8 cellular contexts compared by ENCODE assay signal in the genomic region with DNA sequence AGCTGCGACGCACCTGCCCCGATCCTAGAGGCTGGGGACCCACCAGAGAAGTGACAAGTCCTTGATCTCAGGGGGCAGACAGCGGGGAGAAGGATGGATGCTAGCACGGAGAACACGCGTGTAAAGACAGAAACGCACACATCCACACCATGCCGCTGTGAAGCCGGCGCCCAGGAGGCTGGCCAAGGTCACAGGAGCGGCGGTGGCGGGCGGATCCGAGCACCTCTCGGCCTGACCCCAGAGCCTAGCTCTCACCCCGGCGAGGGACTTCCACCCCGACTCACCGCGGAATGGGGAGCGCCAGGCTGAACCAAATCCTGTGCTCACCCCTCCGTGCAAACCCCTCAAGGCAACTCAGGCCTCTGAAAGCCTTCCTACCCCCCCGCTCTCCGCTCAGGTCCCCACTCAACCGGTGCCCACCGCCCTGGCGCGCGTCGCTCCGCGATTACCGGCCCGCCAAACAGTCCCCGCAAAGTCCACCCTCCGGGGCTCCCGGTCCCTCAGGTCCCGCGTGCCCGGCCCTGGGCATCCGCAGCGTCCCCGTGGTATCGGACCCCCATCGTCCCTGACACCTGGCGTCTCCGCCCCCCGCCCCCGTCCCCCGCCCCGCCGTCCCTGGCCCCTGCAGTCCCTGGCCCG. TPM values are rescaled to one million over a fixed set of nuclear protein-coding genes. Genes with fewer than 3 reads are reported as not detected.
A peak's percentile ranks its signal among the peaks of the same experiment; 100 is the strongest.
DNase-seq lines count a peak whose midpoint lies in the region; ATAC-seq and TF ChIP-seq lines count a peak whose summit lies in the region.

No MANE protein-coding gene starts in this region.

- H3K4me2 ChIP-seq in mesenchymal stem cell (ENCODE audit: low read length, poor library complexity, severe bottlenecking) = peak overlapping the region; percentile 80
- H3K4me2 ChIP-seq in PC-9 = no peak overlapping the region

- H3K79me1 ChIP-seq in mesenchymal stem cell (replicated peaks; ENCODE audit: low read length, poor library complexity, severe bottlenecking) = peaks cover 17% of the 10 kb centered on the region

- H3K18ac ChIP-seq in mesenchymal stem cell (ENCODE audit: low read depth in 1 of 2, low read length in 2 of 2) = peak overlapping the region; percentile 59 to 84

- H3F3A ChIP-seq in PC-9 (ENCODE audit: insufficient read depth, low read depth) = peaks cover 10% of the 10 kb centered on the region; the same call in 1 of the 2 replicates

- H3K4me1 ChIP-seq in mesenchymal stem cell (ENCODE audit: control insufficient read depth, insufficient read depth, low read depth, low read length) (peaks cover 26% of the 10 kb centered on the region), upper lobe of left lung (peaks cover 27 to 44% (median 37%) of the 10 kb centered on the region in 4 donors), PC-9 (replicated peaks; ENCODE audit: insufficient read depth) (no peaks in the 10 kb centered on the region)

- peak overlapping the region; percentile 25 for H4K91ac ChIP-seq in mesenchymal stem cell (ENCODE audit: low read length)

- no peaks in the 10 kb centered on the region for H3K9me3 Mint-ChIP-seq in activated CD8-positive, alpha-beta memory T cell treated with anti-CD3 and anti-CD28 coated beads, Interleukin-2, amount 10 ng/mL, durations not matched to agents 7 days and 5 days (ENCODE audit: low read depth)

- DNase-seq in activated CD8-positive, alpha-beta memory T cell treated with anti-CD3 and anti-CD28 coated beads, Interleukin-2, amount 10 ng/mL, durations not matched to agents 7 days and 5 days = no peak
- DNase-seq in activated CD8-positive, alpha-beta memory T cell treated with anti-CD3 and anti-CD28 coated beads, Interleukin-2, amount 50 U/mL, for 48 hours = no peak
- DNase-seq in dorsolateral prefrontal cortex (peak in 1 of 10 donors; percentile 10), mesenchymal stem cell (no peak), upper lobe of left lung (peak in 1 of 2 donors; percentile 86), PC-9 (no peak)

- no peak overlapping the region for H2BK5ac ChIP-seq in mesenchymal stem cell (ENCODE audit: low read depth, low read length, poor library complexity, severe bottlenecking)

- H3K4ac ChIP-seq in mesenchymal stem cell (ENCODE audit: low read depth in 1 of 2, low read length in 2 of 2) = peak overlapping the region; percentile 56 to 61

- H3K36me3 Mint-ChIP-seq in activated CD8-positive, alpha-beta memory T cell treated with anti-CD3 and anti-CD28 coated beads, Interleukin-2, amount 10 ng/mL, durations not matched to agents 7 days and 5 days = no peaks in the 10 kb centered on the region

- H2AFZ ChIP-seq in mesenchymal stem cell (ENCODE audit: low read depth, low read length) = peak overlapping the region; percentile 84
- no peak overlapping the region for H2AFZ ChIP-seq in PC-9

- no peak overlapping the region for H3K27ac Mint-ChIP-seq in activated CD8-positive, alpha-beta memory T cell treated with anti-CD3 and anti-CD28 coated beads, Interleukin-2, amount 10 ng/mL, durations not matched to agents 7 days and 5 days

- no peaks in the 10 kb centered on the region for H4K20me1 ChIP-seq in PC-9 (ENCODE audit: insufficient read depth)

- H3K9me3 ChIP-seq in mesenchymal stem cell (ENCODE audit: control insufficient read depth, low read length) = no peaks in the 10 kb centered on the region
- H3K9me3 ChIP-seq in upper lobe of left lung = no peaks in the 10 kb centered on the region
- no peaks in the 10 kb centered on the region for H3K9me3 ChIP-seq in PC-9 (ENCODE audit: insufficient read depth, low read depth)

- H3K4me3 ChIP-seq in dorsolateral prefrontal cortex = peak overlapping the region in 58 of 59 donors; percentile 21 to 79 (median 63)
- H3K4me3 ChIP-seq in mesenchymal stem cell (ENCODE audit: insufficient read depth in 1 of 2, low read depth in 1 of 2, low read length in 2 of 2) = peak overlapping the region; percentile 78 to 80
- peak overlapping the region in 3 of 4 donors; percentile 74 to 89 (median 81) for H3K4me3 ChIP-seq in upper lobe of left lung
- no peak overlapping the region for H3K4me3 ChIP-seq in PC-9

- TF ChIP-seq POLR2A in upper lobe of left lung (IDR thresholded peaks at IDR 0.05) = no peak

- H3K23ac ChIP-seq in mesenchymal stem cell (ENCODE audit: low read length in 2 of 2) = peak overlapping the region in 1 of 2 experiments; percentile 83

- H3K4me1 Mint-ChIP-seq in activated CD8-positive, alpha-beta memory T cell treated with anti-CD3 and anti-CD28 coated beads, Interleukin-2, amount 10 ng/mL, durations not matched to agents 7 days and 5 days = peaks cover 10% of the 10 kb centered on the region

- H3K27me3 ChIP-seq in dorsolateral prefrontal cortex (peaks cover 0 to 31% (median 0%) of the 10 kb centered on the region in 45 donors), mesenchymal stem cell (ENCODE audit: control insufficient read depth in 1 of 2, insufficient read depth in 1 of 2, low read length in 2 of 2) (no peaks in the 10 kb centered on the region), upper lobe of left lung (no peaks in the 10 kb centered on the region), PC-9 (ENCODE audit: insufficient read depth, low read depth) (peaks cover 36% of the 10 kb centered on the region)

- H3K27me3 Mint-ChIP-seq in activated CD8-positive, alpha-beta memory T cell treated with anti-CD3 and anti-CD28 coated beads, Interleukin-2, amount 10 ng/mL, durations not matched to agents 7 days and 5 days = peaks cover 61% of the 10 kb centered on the region

- no peak for TF ChIP-seq CTCF in dorsolateral prefrontal cortex (IDR thresholded peaks at IDR 0.05 in 54 of 56, conservative IDR thresholded peaks at IDR 0.05 in 2 of 56; ENCODE audit: low read depth in 1 of 56, partially characterized antibody in 56 of 56)
- no peak for TF ChIP-seq CTCF in upper lobe of left lung (IDR thresholded peaks at IDR 0.05)
- no peak for TF ChIP-seq CTCF in PC-9 (conservative IDR thresholded peaks at IDR 0.05)

- H4K8ac ChIP-seq in mesenchymal stem cell (ENCODE audit: low read length) = peak overlapping the region; percentile 80

- POLR2A ChIA-PET in PC-9 (lab: Charles Lee; ENCODE audit: unreplicated experiment) = no interaction called here

- no peaks in the 10 kb centered on the region for H3K9me2 ChIP-seq in PC-9 (ENCODE audit: insufficient read depth)

- intact Hi-C loops in dorsolateral prefrontal cortex (cut with DNase I) (no loop called here), PC-9 (cut with micrococcal nuclease; ENCODE audit: unreplicated experiment) (no loop called here)

- H3K27ac ChIP-seq in dorsolateral prefrontal cortex = peak overlapping the region in 29 of 59 donors; percentile 9 to 81 (median 62)
- no peak overlapping the region for H3K27ac ChIP-seq in mesenchymal stem cell (ENCODE audit: low read length, poor library complexity, severe bottlenecking)
- peak overlapping the region; percentile 78 to 85 (median 82) for H3K27ac ChIP-seq in upper lobe of left lung
- H3K27ac ChIP-seq in PC-9 = no peak overlapping the region

- H3K4me3 Mint-ChIP-seq in activated CD8-positive, alpha-beta memory T cell treated with anti-CD3 and anti-CD28 coated beads, Interleukin-2, amount 10 ng/mL, durations not matched to agents 7 days and 5 days = peak overlapping the region; percentile 20

- no peak for ATAC-seq in activated CD8-positive, alpha-beta memory T cell treated with anti-CD3 and anti-CD28 coated beads, Interleukin-2, amount 10 ng/mL, durations not matched to agents 7 days and 5 days
- ATAC-seq in upper lobe of left lung (ENCODE audit: low FRiP score in 2 of 2) (peak in 1 of 2 donors; percentile 16), HG02973 (IDR thresholded peaks at IDR 0.05; ENCODE audit: unreplicated experiment) (no peak), HG02763 (IDR thresholded peaks at IDR 0.05; ENCODE audit: unreplicated experiment) (no peak)

- no peaks in the 10 kb centered on the region for H3K79me2 ChIP-seq in PC-9 (ENCODE audit: low read depth)

- CTCF ChIA-PET in activated CD8-positive, alpha-beta memory T cell treated with anti-CD3 and anti-CD28 coated beads, Interleukin-2, amount 10 ng/mL, durations not matched to agents 7 days and 5 days (lab: Charles Lee) = interaction anchor here (1.8 kb wide), 1 partner anchor 118 kb away, joined by 4 read pairs; no protein-coding TSS in a partner anchor
- CTCF ChIA-PET in PC-9 (lab: Charles Lee) = no interaction called here

- H3K36me3 ChIP-seq in mesenchymal stem cell (ENCODE audit: control insufficient read depth in 1 of 2, insufficient read depth in 2 of 2, low read depth in 1 of 2, low read length in 2 of 2) (peaks cover 11 to 17% of the 10 kb centered on the region in 2 experiments), upper lobe of left lung (no peaks in the 10 kb centered on the region), PC-9 (ENCODE audit: low read depth) (no peaks in the 10 kb centered on the region)

- H3K9ac ChIP-seq in mesenchymal stem cell (ENCODE audit: low read length) = peak overlapping the region; percentile 83

- no TSS peak for BruUV-seq in PC-9 (replicated peaks; lab: Mats Ljungman, UMichigan)

- peak overlapping the region; percentile 71 for H2BK120ac ChIP-seq in mesenchymal stem cell (ENCODE audit: low read depth, low read length)

- peak overlapping the region; percentile 68 for H2BK15ac ChIP-seq in mesenchymal stem cell (ENCODE audit: low read depth, poor library complexity, severe bottlenecking)

- TF ChIP-seq EP300 in upper lobe of left lung (IDR thresholded peaks at IDR 0.05) = no peak

- H2BK12ac ChIP-seq in mesenchymal stem cell (ENCODE audit: low read length in 2 of 2) = peak overlapping the region in 1 of 2 experiments; percentile 60

- 20% methylated on average over 45 of the region's 55 CpGs for WGBS in mesenchymal stem cell
- WGBS in upper lobe of left lung, 2 donors = 27 to 34% methylated on average over 45 to 50 of the region's 55 CpGs

- H2AK5ac ChIP-seq in mesenchymal stem cell (ENCODE audit: low read length, severe bottlenecking) = no peak overlapping the region

- H3K14ac ChIP-seq in mesenchymal stem cell (ENCODE audit: low read length in 2 of 2) = no peak overlapping the region

RNA-seq across cellular contexts. Expression of a gene that starts 0.5 kb away (rescaled TPM):
- 100 to 1,000 TPM; 197 to 229 TPM for total RNA-seq in activated CD8-positive, alpha-beta memory T cell treated with anti-CD3 and anti-CD28 coated beads, Interleukin-2, amount 10 ng/mL, durations not matched to agents 7 days and 5 days
- 100 to 1,000 TPM in 13 of 120 experiments, 10 to 100 TPM in 107; 39.2 to 124 (median 80.4) TPM for total RNA-seq in dorsolateral prefrontal cortex
- 111 TPM for polyA plus RNA-seq in mesenchymal stem cell (2013, experiment 1 of 2)
- 106 TPM for polyA plus RNA-seq in mesenchymal stem cell (2013, experiment 2 of 2)
- 100 to 1,000 TPM; 185 to 291 (median 242) TPM for total RNA-seq in upper lobe of left lung
- 221 and 238 TPM in 2 replicates for total RNA-seq in PC-9 (2021)

RNA-seq across cellular contexts. Expression of a gene that starts 36.4 kb away (rescaled TPM):
- not detected for total RNA-seq in activated CD8-positive, alpha-beta memory T cell treated with anti-CD3 and anti-CD28 coated beads, Interleukin-2, amount 10 ng/mL, durations not matched to agents 7 days and 5 days
- total RNA-seq in dorsolateral prefrontal cortex = 1 to 10 TPM in 110 of 120 experiments, under 1 TPM in 10; 0.40 to 6.6 (median 2.1) TPM
- polyA plus RNA-seq in mesenchymal stem cell (2013, experiment 1 of 2) = 0.11 TPM
- polyA plus RNA-seq in mesenchymal stem cell (2013, experiment 2 of 2) = 0.11 TPM
- 100 to 1,000 TPM in 2 of 6 donors, 10 to 100 TPM in 4; 44.5 to 262 (median 90.6) TPM for total RNA-seq in upper lobe of left lung
- total RNA-seq in PC-9 (2021) = 86.3 and 88.1 TPM in 2 replicates

Comparison
In these comparisons a context has a peak if more than half of its experiments do, and no peak if none do; other contexts are left out.
1. H3K27ac ChIP-seq: peak in upper lobe of left lung (4 of 4); none in mesenchymal stem cell (single experiment) and PC-9 (single experiment).
2. RNA of a gene that starts 36.4 kb away (total RNA-seq): 44.5 to 262 TPM in upper lobe of left lung and 86.3 to 88.1 TPM in PC-9; 0.40 to 6.6 TPM in dorsolateral prefrontal cortex and not detected in activated CD8-positive, alpha-beta memory T cell treated with anti-CD3 and anti-CD28 coated beads, Interleukin-2, amount 10 ng/mL, durations not matched to agents 7 days and 5 days; every median in the first group is over 4 times any median in the second.